20 cellular contexts compared by ENCODE assay signal in genomic region chr21:44527983-44528633, GRCh38. TPM values are rescaled to one million over a fixed set of nuclear protein-coding genes. Genes with fewer than 3 reads are reported as not detected.
A peak's percentile ranks its signal among the peaks of the same experiment; 100 is the strongest.
DNase-seq lines count a peak whose midpoint lies in the region; ATAC-seq and TF ChIP-seq lines count a peak whose summit lies in the region.
"Had no signal": no experiment of that assay in that cellular context is flagged by ENCODE, and none has a peak within 500 bp of the region (broad histone marks: within the 10 kb centered on the region; RNA-seq: fewer than 3 reads in every experiment).

No MANE protein-coding gene starts in this region.

- no peaks in the 10 kb centered on the region for H3K27me3 Mint-ChIP-seq in activated CD8-positive, alpha-beta memory T cell treated with anti-CD3 and anti-CD28 coated beads, Interleukin-2, amount 10 ng/mL, durations not matched to agents 7 days and 5 days
- peaks cover 5% of the 10 kb centered on the region for H3K27me3 Mint-ChIP-seq in glutamatergic neuron (ENCODE audit: unreplicated experiment)
- peaks cover 37% of the 10 kb centered on the region for H3K27me3 Mint-ChIP-seq in stimulated activated memory B cell treated with anti-CD40 and anti-IgM and Interleukin-4, amounts not matched to agents 10 μg/mL and 1 μg/mL and 100 μg/mL, for 72 hours

- no peak overlapping the region for H3K4me3 Mint-ChIP-seq in activated CD8-positive, alpha-beta memory T cell treated with anti-CD3 and anti-CD28 coated beads, Interleukin-2, amount 10 ng/mL, durations not matched to agents 7 days and 5 days
- no peak overlapping the region for H3K4me3 Mint-ChIP-seq in glutamatergic neuron (ENCODE audit: unreplicated experiment)
- H3K4me3 Mint-ChIP-seq in stimulated activated memory B cell treated with anti-CD40 and anti-IgM and Interleukin-4, amounts not matched to agents 10 μg/mL and 1 μg/mL and 100 μg/mL, for 72 hours: no peak overlapping the region
- H3K4me3 Mint-ChIP-seq: H9, IgD-negative memory B cell had no signal

- H3K27ac Mint-ChIP-seq in activated CD8-positive, alpha-beta memory T cell treated with anti-CD3 and anti-CD28 coated beads, Interleukin-2, amount 10 ng/mL, durations not matched to agents 7 days and 5 days: no peak overlapping the region
- no peak overlapping the region for H3K27ac Mint-ChIP-seq in glutamatergic neuron (ENCODE audit: unreplicated experiment)
- H3K27ac Mint-ChIP-seq in stimulated activated memory B cell treated with anti-CD40 and anti-IgM and Interleukin-4, amounts not matched to agents 10 μg/mL and 1 μg/mL and 100 μg/mL, for 72 hours: no peak overlapping the region
- H3K27ac Mint-ChIP-seq: activated T-helper 2 cell treated with anti-CD3 and anti-CD28 coated beads, Interferon-gamma antibody, Interleukin-2, Interleukin-4, amounts not matched to agents 10 μg/mL and 5 μg/mL and 100 μg/mL, durations not matched to agents 14 hours and 24 hours and 36 hours; H9 had no signal

- H3K36me3 Mint-ChIP-seq in activated CD8-positive, alpha-beta memory T cell treated with anti-CD3 and anti-CD28 coated beads, Interleukin-2, amount 10 ng/mL, durations not matched to agents 7 days and 5 days: no peaks in the 10 kb centered on the region
- H3K36me3 Mint-ChIP-seq in glutamatergic neuron (ENCODE audit: unreplicated experiment): peaks cover 6% of the 10 kb centered on the region
- no peaks in the 10 kb centered on the region for H3K36me3 Mint-ChIP-seq in stimulated activated memory B cell treated with anti-CD40 and anti-IgM and Interleukin-4, amounts not matched to agents 10 μg/mL and 1 μg/mL and 100 μg/mL, for 72 hours

- CTCF ChIA-PET in activated CD8-positive, alpha-beta memory T cell treated with anti-CD3 and anti-CD28 coated beads, Interleukin-2, amount 10 ng/mL, durations not matched to agents 7 days and 5 days (lab: Charles Lee): no interaction called here

- no peaks in the 10 kb centered on the region for H3K4me1 Mint-ChIP-seq in activated CD8-positive, alpha-beta memory T cell treated with anti-CD3 and anti-CD28 coated beads, Interleukin-2, amount 10 ng/mL, durations not matched to agents 7 days and 5 days
- peaks cover 8% of the 10 kb centered on the region for H3K4me1 Mint-ChIP-seq in glutamatergic neuron (ENCODE audit: low read depth, unreplicated experiment)
- no peaks in the 10 kb centered on the region for H3K4me1 Mint-ChIP-seq in stimulated activated memory B cell treated with anti-CD40 and anti-IgM and Interleukin-4, amounts not matched to agents 10 μg/mL and 1 μg/mL and 100 μg/mL, for 72 hours

- H3K9me3 Mint-ChIP-seq in activated CD8-positive, alpha-beta memory T cell treated with anti-CD3 and anti-CD28 coated beads, Interleukin-2, amount 10 ng/mL, durations not matched to agents 7 days and 5 days (ENCODE audit: low read depth): no peaks in the 10 kb centered on the region
- H3K9me3 Mint-ChIP-seq in glutamatergic neuron (ENCODE audit: unreplicated experiment): peaks cover 10% of the 10 kb centered on the region
- no peaks in the 10 kb centered on the region for H3K9me3 Mint-ChIP-seq in stimulated activated memory B cell treated with anti-CD40 and anti-IgM and Interleukin-4, amounts not matched to agents 10 μg/mL and 1 μg/mL and 100 μg/mL, for 72 hours
- H3K9me3 Mint-ChIP-seq: activated T-helper 2 cell treated with anti-CD3 and anti-CD28 coated beads, Interferon-gamma antibody, Interleukin-2, Interleukin-4, amounts not matched to agents 10 μg/mL and 5 μg/mL and 100 μg/mL, durations not matched to agents 14 hours and 24 hours and 36 hours; H9; IgD-negative memory B cell had no signal

- no peak for ATAC-seq in activated CD8-positive, alpha-beta memory T cell treated with anti-CD3 and anti-CD28 coated beads, Interleukin-2, amount 10 ng/mL, durations not matched to agents 7 days and 5 days
- peak; percentile 7 for ATAC-seq in stimulated activated memory B cell treated with anti-CD40 and anti-IgM and Interleukin-4, amounts not matched to agents 10 μg/mL and 1 μg/mL and 100 μg/mL, for 72 hours
- ATAC-seq in GM18909 (IDR thresholded peaks at IDR 0.05; ENCODE audit: poor library complexity, unreplicated experiment): no peak
- ATAC-seq: heart right ventricle had no signal

- DNase-seq in activated CD8-positive, alpha-beta memory T cell treated with anti-CD3 and anti-CD28 coated beads, Interleukin-2, amount 50 U/mL, for 4 hours: peak; percentile 12
- no peak for DNase-seq in activated CD8-positive, alpha-beta memory T cell treated with anti-CD3 and anti-CD28 coated beads, Interleukin-2, amount 10 ng/mL, durations not matched to agents 7 days and 5 days
- DNase-seq in glutamatergic neuron (peak; percentile 5), GM10266 (ENCODE audit: extremely low spot score) (no peak)
- DNase-seq: activated CD4-positive, alpha-beta T cell treated with anti-CD3 and anti-CD28 coated beads for 48 hours; cortex of kidney; DMS79 treated with DMSO at 0.1 percent for 48 hours; NCI-H1417; SHP77; stimulated activated CD4-positive, alpha-beta T cell treated with anti-CD3 and anti-CD28 coated beads, Interleukin-12 subunit alpha, Interleukin-12 subunit beta, amount 100 ng/mL, for 4 hours had no signal

- TF ChIP-seq CTCF in glutamatergic neuron (IDR thresholded peaks at IDR 0.05; ENCODE audit: partially characterized antibody, unreplicated experiment): no peak
- no peak for TF ChIP-seq CTCF in GM10266 (IDR thresholded peaks at IDR 0.05; ENCODE audit: control insufficient read depth, insufficient read depth, low read depth, missing control alignments)

RNA-seq across cellular contexts. Expression of gene KRTAP10-1, which starts 11.9 kb away (rescaled TPM):
- not detected for total RNA-seq in activated CD8-positive, alpha-beta memory T cell treated with anti-CD3 and anti-CD28 coated beads, Interleukin-2, amount 10 ng/mL, durations not matched to agents 7 days and 5 days
- not detected for total RNA-seq in glutamatergic neuron (ENCODE audit: unreplicated experiment)
- total RNA-seq: A172; activated T-helper 2 cell treated with anti-CD3 and anti-CD28 coated beads, Interferon-gamma antibody, Interleukin-2, Interleukin-4, amounts not matched to agents 10 μg/mL and 5 μg/mL and 100 μg/mL, durations not matched to agents 14 hours and 24 hours and 36 hours; H9; heart right ventricle; M059J; mucosa of gallbladder; ureter had no signal

RNA-seq across cellular contexts. Expression of gene KRTAP10-2, which starts 23.2 kb away (rescaled TPM):
- not detected for total RNA-seq in activated CD8-positive, alpha-beta memory T cell treated with anti-CD3 and anti-CD28 coated beads, Interleukin-2, amount 10 ng/mL, durations not matched to agents 7 days and 5 days
- not detected for total RNA-seq in glutamatergic neuron (ENCODE audit: unreplicated experiment)
- total RNA-seq: A172; activated T-helper 2 cell treated with anti-CD3 and anti-CD28 coated beads, Interferon-gamma antibody, Interleukin-2, Interleukin-4, amounts not matched to agents 10 μg/mL and 5 μg/mL and 100 μg/mL, durations not matched to agents 14 hours and 24 hours and 36 hours; H9; heart right ventricle; M059J; mucosa of gallbladder; ureter had no signal

RNA-seq across cellular contexts. Expression of gene KRTAP10-3, which starts 30.5 kb away (rescaled TPM):
- total RNA-seq in activated CD8-positive, alpha-beta memory T cell treated with anti-CD3 and anti-CD28 coated beads, Interleukin-2, amount 10 ng/mL, durations not matched to agents 7 days and 5 days: not detected
- total RNA-seq in glutamatergic neuron (ENCODE audit: unreplicated experiment): not detected
- total RNA-seq: A172; activated T-helper 2 cell treated with anti-CD3 and anti-CD28 coated beads, Interferon-gamma antibody, Interleukin-2, Interleukin-4, amounts not matched to agents 10 μg/mL and 5 μg/mL and 100 μg/mL, durations not matched to agents 14 hours and 24 hours and 36 hours; H9; heart right ventricle; M059J; mucosa of gallbladder; ureter had no signal

RNA-seq across cellular contexts. Expression of gene KRTAP10-4, which starts 45.4 kb away (rescaled TPM):
- not detected for total RNA-seq in activated CD8-positive, alpha-beta memory T cell treated with anti-CD3 and anti-CD28 coated beads, Interleukin-2, amount 10 ng/mL, durations not matched to agents 7 days and 5 days
- not detected for total RNA-seq in glutamatergic neuron (ENCODE audit: unreplicated experiment)
- total RNA-seq: A172; activated T-helper 2 cell treated with anti-CD3 and anti-CD28 coated beads, Interferon-gamma antibody, Interleukin-2, Interleukin-4, amounts not matched to agents 10 μg/mL and 5 μg/mL and 100 μg/mL, durations not matched to agents 14 hours and 24 hours and 36 hours; H9; heart right ventricle; M059J; mucosa of gallbladder; ureter had no signal

RNA-seq across cellular contexts. Expression of gene KRTAP10-5, which starts 52.3 kb away (rescaled TPM):
- total RNA-seq in activated CD8-positive, alpha-beta memory T cell treated with anti-CD3 and anti-CD28 coated beads, Interleukin-2, amount 10 ng/mL, durations not matched to agents 7 days and 5 days: not detected
- not detected for total RNA-seq in glutamatergic neuron (ENCODE audit: unreplicated experiment)
- total RNA-seq: A172; activated T-helper 2 cell treated with anti-CD3 and anti-CD28 coated beads, Interferon-gamma antibody, Interleukin-2, Interleukin-4, amounts not matched to agents 10 μg/mL and 5 μg/mL and 100 μg/mL, durations not matched to agents 14 hours and 24 hours and 36 hours; H9; heart right ventricle; M059J; mucosa of gallbladder; ureter had no signal

Comparison
In these comparisons a context has a peak if more than half of its experiments do, and no peak if none do; other contexts are left out.
1. DNase-seq: peak in activated CD8-positive, alpha-beta memory T cell treated with anti-CD3 and anti-CD28 coated beads, Interleukin-2, amount 50 U/mL, for 4 hours (single experiment) and glutamatergic neuron (single experiment); none in activated CD8-positive, alpha-beta memory T cell treated with anti-CD3 and anti-CD28 coated beads, Interleukin-2, amount 10 ng/mL, durations not matched to agents 7 days and 5 days (single experiment) and GM10266 (single experiment).